ENCODE assay signal across 9 cellular contexts in genomic region chr5:112923148-112923917, GRCh38. TPM values are rescaled to one million over a fixed set of nuclear protein-coding genes. Genes with fewer than 3 reads are reported as not detected.
DNase-seq lines count a peak whose midpoint lies in the region; ATAC-seq, FAIRE-seq and TF ChIP-seq lines count a peak whose summit lies in the region.
"Had no signal": no experiment of that assay in that cellular context is flagged by ENCODE, and none has a peak within 500 bp of the region (broad histone marks: within the 10 kb centered on the region; RNA-seq: fewer than 3 reads in every experiment).

No MANE protein-coding gene starts in this region.

- H3K9me3 ChIP-seq in H9 (ENCODE audit: control insufficient read depth, low read depth, low read length) (no peaks in the 10 kb centered on the region), breast epithelium (no peaks in the 10 kb centered on the region)

- 0 out of 3 replicates have a peak, but pooled peaks have one; percentile 12 for TF ChIP-seq CTCF in H9 (conservative IDR thresholded peaks at IDR 0.05)
- TF ChIP-seq CTCF in breast epithelium (IDR thresholded peaks at IDR 0.05): no peak

- H3K14ac ChIP-seq in H9 (ENCODE audit: insufficient read depth, low read length): no peak overlapping the region

- no peak overlapping the region for H2BK20ac ChIP-seq in H9 (ENCODE audit: low read depth, low read length, poor library complexity, severe bottlenecking)

- H3K23ac ChIP-seq in H9 (ENCODE audit: insufficient read length, low read depth, low read length): no peak overlapping the region

- no peak overlapping the region for H3K4ac ChIP-seq in H9 (ENCODE audit: low read depth, low read length)

- H3K36me3 Mint-ChIP-seq in H9 (ENCODE audit: insufficient read depth in 1 of 3, low read depth in 3 of 3): peaks cover 9 to 17% (median 17%) of the 10 kb centered on the region in 3 experiments

- H3K4me1 ChIP-seq in H9 (ENCODE audit: insufficient read depth, low read length) (no peaks in the 10 kb centered on the region), breast epithelium (peaks cover 0 to 5% of the 10 kb centered on the region in 2 donors)

- no peak overlapping the region for H3K27ac ChIP-seq in H9 (ENCODE audit: insufficient read length, low read depth, low read length)
- peak overlapping the region in 1 of 2 donors; percentile 98 for H3K27ac ChIP-seq in breast epithelium
- H3K27ac ChIP-seq in skin epidermis: peak overlapping the region in 16 of 21 experiments; percentile 56 to 99 (median 95)
- H3K27ac ChIP-seq: SK-N-MC had no signal

- no peaks in the 10 kb centered on the region for H4K20me1 ChIP-seq in H9 (ENCODE audit: control insufficient read depth, insufficient read depth, insufficient read length)

- no peak overlapping the region for H2AK5ac ChIP-seq in H9 (ENCODE audit: insufficient read length, low read length)

- H3K18ac ChIP-seq in H9 (ENCODE audit: insufficient read length, low read depth, low read length): no peak overlapping the region

- DNase-seq in H9 (peak; percentile 31), NAMALWA (ENCODE audit: low spot score) (peak; percentile 63), breast epithelium (ENCODE audit: low spot score in 2 of 2) (no peak), NCI-H2196 (lab: John Stamatoyannopoulos, UW; ENCODE audit: unreplicated experiment) (no peak), D341Med (ENCODE audit: low spot score) (no peak), frontal cortex (ENCODE audit: low spot score in 2 of 2) (no peak)

- no peak overlapping the region for H3K9ac ChIP-seq in H9 (ENCODE audit: extremely low read depth, insufficient read length, low read length)

- H3T11ph ChIP-seq in H9 (ENCODE audit: low read length): no peak overlapping the region

- peaks cover 14% of the 10 kb centered on the region for H3K27me3 Mint-ChIP-seq in H9 (ENCODE audit: low read depth)

- H3K4me3 Mint-ChIP-seq in H9: peak overlapping the region in 1 of 2 experiments; percentile 60; a peak in 2 of 5 replicates

- intact Hi-C loops in breast epithelium (cut with DNase I; ENCODE audit: low total_unique reads): no loop called here

- H3K79me1 ChIP-seq in H9 (ENCODE audit: insufficient read depth, low read depth, low read length, poor library complexity, severe bottlenecking): no peaks in the 10 kb centered on the region

- peak; percentile 38 for ATAC-seq in GM18519 (IDR thresholded peaks at IDR 0.05; ENCODE audit: low FRiP score, unreplicated experiment)

- H4K91ac ChIP-seq in H9 (ENCODE audit: insufficient read length, low read depth, low read length): no peak overlapping the region

- H2BK15ac ChIP-seq in H9 (ENCODE audit: low read depth, low read length): no peak overlapping the region

- H3K9me3 Mint-ChIP-seq in H9: no peaks in the 10 kb centered on the region; a peak in 1 of 5 replicates

- no peak for FAIRE-seq in frontal cortex (lab: Jason Lieb, UNC)

- H3K27ac Mint-ChIP-seq in H9: no peak overlapping the region

- H2BK5ac ChIP-seq in H9 (ENCODE audit: insufficient read length, low read length): no peak overlapping the region

- H3K4me2 ChIP-seq in H9 (ENCODE audit: insufficient read depth, insufficient read length, low read length): no peak overlapping the region

- TF ChIP-seq POLR2A in breast epithelium (IDR thresholded peaks at IDR 0.05): no peak

- H3K79me2 ChIP-seq in H9 (ENCODE audit: insufficient read depth, low read length): no peaks in the 10 kb centered on the region

- H3K56ac ChIP-seq in H9 (ENCODE audit: insufficient read length, low read depth, low read length): no peak overlapping the region

- H4K5ac ChIP-seq in H9 (ENCODE audit: insufficient read length, low read depth, low read length): no peak overlapping the region

- no CpG with 5 or more reads among the region's 6 CpGs for WGBS in H9 (ENCODE audit: extremely low coverage, insufficient read length, low lambda C conversion rate)

- peaks cover 12 to 20% of the 10 kb centered on the region in 2 experiments for H3K4me1 Mint-ChIP-seq in H9

- no peaks in the 10 kb centered on the region for H3K36me3 ChIP-seq in breast epithelium

- H2AFZ ChIP-seq in H9 (ENCODE audit: low read length): no peak overlapping the region

- no peak overlapping the region for H4K8ac ChIP-seq in H9 (replicated peaks; ENCODE audit: insufficient read length, low read depth, low read length)

- H3K23me2 ChIP-seq in H9 (ENCODE audit: insufficient read length, low read depth, low read length, poor library complexity, severe bottlenecking): peaks cover 5% of the 10 kb centered on the region

- H3K27me3 ChIP-seq in H9 (ENCODE audit: insufficient read depth, low read length): no peaks in the 10 kb centered on the region
- no peaks in the 10 kb centered on the region for H3K27me3 ChIP-seq in breast epithelium

- H3K4me3 ChIP-seq in breast epithelium (peak overlapping the region in 2 of 3 donors; percentile 92 to 99), skin epidermis (no peak overlapping the region)

- no peak overlapping the region for H2BK120ac ChIP-seq in H9 (ENCODE audit: low read depth, low read length, poor library complexity, severe bottlenecking)

- no peak overlapping the region for H2BK12ac ChIP-seq in H9 (ENCODE audit: insufficient read length, low read depth, low read length)

RNA-seq across cellular contexts. Expression of gene REEP5, which starts 1.3 kb away (rescaled TPM):
- 45.3 and 46.2 TPM in 2 replicates for total RNA-seq in H9 (2021)
- 100 to 1,000 TPM in 2 of 3 donors, 10 to 100 TPM in 1; 96.4 to 177 (median 117) TPM for total RNA-seq in breast epithelium
- 97.4 TPM for total RNA-seq in frontal cortex

RNA-seq across cellular contexts. Expression of gene DCP2, which starts 53.3 kb away (rescaled TPM):
- total RNA-seq in H9 (2021) (164 and 176 TPM in 2 replicates), breast epithelium (10 to 100 TPM; 26.2 to 67.0 (median 43.9) TPM), frontal cortex (118 TPM)

Comparison
In these comparisons a context has a peak if more than half of its experiments do, and no peak if none do; other contexts are left out.
1. DNase-seq: peak in H9 (single experiment) and NAMALWA (single experiment); none in breast epithelium (0 of 2), NCI-H2196 (single experiment), D341Med (single experiment) and frontal cortex (0 of 2).
2. H3K4me3 ChIP-seq: peak in breast epithelium (2 of 3); none in skin epidermis (0 of 7).